In the genomic region with DNA sequence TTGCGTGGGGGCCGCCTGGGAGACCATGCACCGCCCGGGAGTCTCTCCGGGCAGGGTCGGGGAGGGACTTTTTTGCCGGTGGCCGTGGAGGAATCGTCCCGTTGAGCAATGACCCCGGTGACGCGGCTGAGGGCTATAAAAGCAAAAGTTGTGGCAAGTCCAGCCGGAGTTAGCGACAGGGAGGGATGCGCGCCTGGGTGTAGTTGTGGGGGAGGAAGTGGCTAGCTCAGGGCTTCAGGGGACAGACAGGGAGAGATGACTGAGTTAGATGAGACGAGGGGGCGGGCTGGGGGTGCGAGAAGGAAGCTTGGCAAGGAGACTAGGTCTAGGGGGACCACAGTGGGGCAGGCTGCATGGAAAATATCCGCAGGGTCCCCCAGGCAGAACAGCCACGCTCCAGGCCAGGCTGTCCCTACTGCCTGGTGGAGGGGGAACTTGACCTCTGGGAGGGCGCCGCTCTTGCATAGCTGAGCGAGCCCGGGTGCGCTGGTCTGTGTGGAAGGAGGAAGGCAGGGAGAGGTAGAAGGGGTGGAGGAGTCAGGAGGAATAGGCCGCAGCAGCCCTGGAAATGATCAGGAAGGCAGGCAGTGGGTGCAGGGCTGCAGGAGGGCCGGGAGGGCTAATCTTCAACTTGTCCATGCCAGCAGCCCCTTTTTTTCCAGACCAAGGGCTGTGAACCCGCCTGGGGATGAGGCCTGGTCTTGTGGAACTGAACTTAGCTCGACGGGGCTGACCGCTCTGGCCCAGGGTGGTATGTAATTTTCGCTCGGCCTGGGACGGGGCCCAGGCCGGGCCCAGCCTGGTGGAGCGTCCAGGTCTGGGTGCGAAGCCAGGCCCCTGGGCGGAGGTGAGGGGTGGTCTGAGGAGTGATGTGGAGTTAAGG, we compare ENCODE assay signal across 1 cellular context.
TF ChIP-seq lines count a peak whose summit lies in the region.

NEAT1 (plus strand) TSS at position 166 of the 883 bp plus-strand sequence.

TF ChIP-seq in HepG2, 621 proteins besides CTCF, POLR2A, EP300 and RAD21 (continued from another document and continues in another):
- peak; percentile 17; the same call in 1 of the 2 replicates for TF ChIP-seq ZBED4 (CRISPR knock-in tag; IDR thresholded peaks at IDR 0.05; ENCODE audit: borderline replicate concordance)
- peak; percentile 47; the same call in 1 of the 2 replicates for TF ChIP-seq MYC (CRISPR knock-in tag; IDR thresholded peaks at IDR 0.05; ENCODE audit: borderline replicate concordance)
- peak; percentile 80; the same call in 1 of the 2 replicates for TF ChIP-seq NR1H2 (CRISPR knock-in tag; IDR thresholded peaks at IDR 0.05; ENCODE audit: borderline replicate concordance, low read depth)
- TF ChIP-seq TGIF2 (CRISPR knock-in tag; IDR thresholded peaks at IDR 0.05), result peak; percentile 94
- TF ChIP-seq SKI (IDR thresholded peaks at IDR 0.05; ENCODE audit: partially characterized antibody), result peak; percentile 91
- peak; percentile 62 for TF ChIP-seq HNF4A (CRISPR knock-in tag; IDR thresholded peaks at IDR 0.05)
- TF ChIP-seq GLI4 (CRISPR knock-in tag; IDR thresholded peaks at IDR 0.05; ENCODE audit: borderline replicate concordance), result no peak
- no peak for TF ChIP-seq ZNF143 (CRISPR knock-in tag; IDR thresholded peaks at IDR 0.05)
- TF ChIP-seq SMAD3 (CRISPR knock-in tag; IDR thresholded peaks at IDR 0.05), result peak; percentile 81
- TF ChIP-seq HCFC1 (IDR thresholded peaks at IDR 0.05; ENCODE audit: low read depth, low read length), result peak; percentile 51; the same call in 1 of the 2 replicates
- TF ChIP-seq, protein P1, sequence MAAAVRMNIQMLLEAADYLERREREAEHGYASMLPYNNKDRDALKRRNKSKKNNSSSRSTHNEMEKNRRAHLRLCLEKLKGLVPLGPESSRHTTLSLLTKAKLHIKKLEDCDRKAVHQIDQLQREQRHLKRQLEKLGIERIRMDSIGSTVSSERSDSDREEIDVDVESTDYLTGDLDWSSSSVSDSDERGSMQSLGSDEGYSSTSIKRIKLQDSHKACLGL (CRISPR knock-in tag; IDR thresholded peaks at IDR 0.05), result peak; percentile 52; the same call in 1 of the 2 replicates
- TF ChIP-seq, protein P2, sequence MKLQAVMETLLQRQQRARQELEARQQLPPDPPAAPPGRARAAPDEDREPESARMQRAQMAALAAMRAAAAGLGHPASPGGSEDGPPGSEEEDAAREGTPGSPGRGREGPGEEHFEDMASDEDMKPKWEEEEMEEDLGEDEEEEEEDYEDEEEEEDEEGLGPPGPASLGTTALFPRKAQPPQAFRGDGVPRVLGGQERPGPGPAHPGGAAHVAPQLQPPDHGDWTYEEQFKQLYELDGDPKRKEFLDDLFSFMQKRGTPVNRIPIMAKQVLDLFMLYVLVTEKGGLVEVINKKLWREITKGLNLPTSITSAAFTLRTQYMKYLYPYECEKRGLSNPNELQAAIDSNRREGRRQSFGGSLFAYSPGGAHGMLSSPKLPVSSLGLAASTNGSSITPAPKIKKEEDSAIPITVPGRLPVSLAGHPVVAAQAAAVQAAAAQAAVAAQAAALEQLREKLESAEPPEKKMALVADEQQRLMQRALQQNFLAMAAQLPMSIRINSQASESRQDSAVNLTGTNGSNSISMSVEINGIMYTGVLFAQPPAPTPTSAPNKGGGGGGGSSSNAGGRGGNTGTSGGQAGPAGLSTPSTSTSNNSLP (IDR thresholded peaks at IDR 0.05; ENCODE audit: low read depth, low read length), result 0 out of 2 replicates have a peak, but pooled peaks have one; percentile 60
- peak; percentile 79; the same call in 1 of the 2 replicates for TF ChIP-seq CC2D1A (CRISPR knock-in tag; IDR thresholded peaks at IDR 0.05)
- no peak for TF ChIP-seq ZKSCAN1 (IDR thresholded peaks at IDR 0.05; ENCODE audit: low read length)
- TF ChIP-seq ZC3H4 (CRISPR knock-in tag; IDR thresholded peaks at IDR 0.05; ENCODE audit: borderline replicate concordance), result peak; percentile 97; the same call in 1 of the 2 replicates
- TF ChIP-seq MAFG (CRISPR knock-in tag; IDR thresholded peaks at IDR 0.05), result no peak
- no peak for TF ChIP-seq ZHX1 (CRISPR knock-in tag; IDR thresholded peaks at IDR 0.05; ENCODE audit: low read depth)
- TF ChIP-seq NFATC3 (CRISPR knock-in tag; IDR thresholded peaks at IDR 0.05), result 0 out of 2 replicates have a peak, but pooled peaks have one; percentile 71
- TF ChIP-seq NAIF1 (CRISPR knock-in tag; IDR thresholded peaks at IDR 0.05; ENCODE audit: borderline replicate concordance), result peak; percentile 73
- TF ChIP-seq ZNF546 (CRISPR knock-in tag; conservative IDR thresholded peaks at IDR 0.05), result no peak; the same call in 1 of the 2 replicates
- TF ChIP-seq ZNF567 (CRISPR knock-in tag; IDR thresholded peaks at IDR 0.05; ENCODE audit: borderline replicate concordance), result no peak
- peak; percentile 94 for TF ChIP-seq TBL1XR1 (IDR thresholded peaks at IDR 0.05; ENCODE audit: borderline replicate concordance, low read length, partially characterized antibody)
- TF ChIP-seq, protein P3, sequence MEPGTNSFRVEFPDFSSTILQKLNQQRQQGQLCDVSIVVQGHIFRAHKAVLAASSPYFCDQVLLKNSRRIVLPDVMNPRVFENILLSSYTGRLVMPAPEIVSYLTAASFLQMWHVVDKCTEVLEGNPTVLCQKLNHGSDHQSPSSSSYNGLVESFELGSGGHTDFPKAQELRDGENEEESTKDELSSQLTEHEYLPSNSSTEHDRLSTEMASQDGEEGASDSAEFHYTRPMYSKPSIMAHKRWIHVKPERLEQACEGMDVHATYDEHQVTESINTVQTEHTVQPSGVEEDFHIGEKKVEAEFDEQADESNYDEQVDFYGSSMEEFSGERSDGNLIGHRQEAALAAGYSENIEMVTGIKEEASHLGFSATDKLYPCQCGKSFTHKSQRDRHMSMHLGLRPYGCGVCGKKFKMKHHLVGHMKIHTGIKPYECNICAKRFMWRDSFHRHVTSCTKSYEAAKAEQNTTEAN (CRISPR knock-in tag; conservative IDR thresholded peaks at IDR 0.05), result 0 out of 2 replicates have a peak, but pooled peaks have one; percentile 29
- TF ChIP-seq ZNF784 (CRISPR knock-in tag; IDR thresholded peaks at IDR 0.05; ENCODE audit: borderline replicate concordance), result peak; percentile 67; the same call in 1 of the 2 replicates
- TF ChIP-seq FOXM1 (CRISPR knock-in tag; IDR thresholded peaks at IDR 0.05), result 0 out of 2 replicates have a peak, but pooled peaks have one; percentile 87
- no peak for TF ChIP-seq ZNF772 (CRISPR knock-in tag; IDR thresholded peaks at IDR 0.05)
- TF ChIP-seq KAT7 (CRISPR knock-in tag; IDR thresholded peaks at IDR 0.05; ENCODE audit: borderline replicate concordance), result peak; percentile 51
- peak; percentile 80 for TF ChIP-seq PRPF4 (IDR thresholded peaks at IDR 0.05; ENCODE audit: low read depth, low read length, poor library complexity, severe bottlenecking)
- TF ChIP-seq ZNF329 (CRISPR knock-in tag; IDR thresholded peaks at IDR 0.05; ENCODE audit: low read depth), result peak; percentile 76; the same call in 1 of the 2 replicates
- TF ChIP-seq KDM6A (CRISPR knock-in tag; IDR thresholded peaks at IDR 0.05; ENCODE audit: low read depth), result no peak
- TF ChIP-seq NONO (IDR thresholded peaks at IDR 0.05), result 0 out of 2 replicates have a peak, but pooled peaks have one; percentile 94
- TF ChIP-seq NONO (CRISPR knock-in tag; conservative IDR thresholded peaks at IDR 0.05), result peak; percentile 70
- peak; percentile 61; the same call in 2 of the 3 replicates for TF ChIP-seq MXI1 (IDR thresholded peaks at IDR 0.05; ENCODE audit: borderline replicate concordance, low read depth, low read length)
- TF ChIP-seq ZBTB42 (CRISPR knock-in tag; IDR thresholded peaks at IDR 0.05), result 0 out of 2 replicates have a peak, but pooled peaks have one; percentile 25
- no peak for TF ChIP-seq NR2F2 (IDR thresholded peaks at IDR 0.05; ENCODE audit: borderline replicate concordance, low read depth)
- peak; percentile 94 for TF ChIP-seq ZBTB49 (CRISPR knock-in tag; IDR thresholded peaks at IDR 0.05; ENCODE audit: borderline replicate concordance)
- no peak for TF ChIP-seq MIER2 (CRISPR knock-in tag; IDR thresholded peaks at IDR 0.05)
- TF ChIP-seq SP2 (CRISPR knock-in tag; IDR thresholded peaks at IDR 0.05), result no peak
- TF ChIP-seq ZNF589 (CRISPR knock-in tag; conservative IDR thresholded peaks at IDR 0.05), result no peak; the same call in 1 of the 2 replicates
- TF ChIP-seq ZMYM4 (CRISPR knock-in tag; IDR thresholded peaks at IDR 0.05), result peak; percentile 71; the same call in 1 of the 2 replicates
- 0 out of 2 replicates have a peak, but pooled peaks have one; percentile 56 for TF ChIP-seq ZNF274 (CRISPR knock-in tag; IDR thresholded peaks at IDR 0.05)
- TF ChIP-seq PHB2 (IDR thresholded peaks at IDR 0.05; ENCODE audit: partially characterized antibody), result no peak
- TF ChIP-seq SMC3 (IDR thresholded peaks at IDR 0.05; ENCODE audit: low read length), result peak; percentile 43
- TF ChIP-seq ZFP36L1 (CRISPR knock-in tag; IDR thresholded peaks at IDR 0.05), result no peak
- TF ChIP-seq ZNF383 (CRISPR knock-in tag; IDR thresholded peaks at IDR 0.05; ENCODE audit: borderline replicate concordance), result no peak
- no peak for TF ChIP-seq ZKSCAN5 (CRISPR knock-in tag; IDR thresholded peaks at IDR 0.05)
